Comparison of ENCODE assay signal across 8 cellular contexts in genomic region chr4:181143241-181143854, GRCh38.
DNase-seq lines count a peak whose midpoint lies in the region; ATAC-seq and TF ChIP-seq lines count a peak whose summit lies in the region.

No MANE protein-coding gene starts in this region.

- no peaks in the 10 kb centered on the region for H3K36me3 ChIP-seq in CD8-positive, alpha-beta T cell (ENCODE audit: insufficient read depth, low read length)

- DNase-seq in CD8-positive, alpha-beta T cell = peak; percentile 22 to 70 (median 56)
- peak; percentile 49 for DNase-seq in NCI-H345 (lab: John Stamatoyannopoulos, UW)
- DNase-seq in activated CD4-positive, alpha-beta memory T cell treated with anti-CD3 and anti-CD28 coated beads, Interleukin-2, amount 10 ng/mL, durations not matched to agents 7 days and 5 days = peak; percentile 68
- peak; percentile 31 to 38 (median 38) for DNase-seq in effector memory CD8-positive, alpha-beta T cell
- peak; percentile 66 for DNase-seq in middle frontal gyrus (ENCODE audit: extremely low spot score, low spot score)
- peak; percentile 15 to 39 for DNase-seq in stimulated activated CD8-positive, alpha-beta memory T cell treated with anti-CD3 and anti-CD28 coated beads, Interleukin-4, amount 100 ng/mL, for 4 hours (ENCODE audit: low read depth in 2 of 2, low spot score in 1 of 2)

- peaks cover 4% of the 10 kb centered on the region for H3K27me3 Mint-ChIP-seq in CD8-positive, alpha-beta T cell (ENCODE audit: low read depth)
- no peaks in the 10 kb centered on the region for H3K27me3 Mint-ChIP-seq in activated CD4-positive, alpha-beta memory T cell treated with anti-CD3 and anti-CD28 coated beads, Interleukin-2, amount 10 ng/mL, durations not matched to agents 7 days and 5 days
- H3K27me3 Mint-ChIP-seq in effector memory CD8-positive, alpha-beta T cell = no peaks in the 10 kb centered on the region

- peak; percentile 31 for ATAC-seq in CD8-positive, alpha-beta T cell
- ATAC-seq in GM19035 (IDR thresholded peaks at IDR 0.05; ENCODE audit: unreplicated experiment) = peak; percentile 89
- peak; percentile 74 for ATAC-seq in HG03139 (IDR thresholded peaks at IDR 0.05; ENCODE audit: unreplicated experiment)
- peak; percentile 44 for ATAC-seq in effector memory CD8-positive, alpha-beta T cell (replicated peaks)

- no peaks in the 10 kb centered on the region for H3K4me1 Mint-ChIP-seq in CD8-positive, alpha-beta T cell (ENCODE audit: low read depth)
- no peaks in the 10 kb centered on the region for H3K4me1 Mint-ChIP-seq in activated CD4-positive, alpha-beta memory T cell treated with anti-CD3 and anti-CD28 coated beads, Interleukin-2, amount 10 ng/mL, durations not matched to agents 7 days and 5 days
- no peaks in the 10 kb centered on the region for H3K4me1 Mint-ChIP-seq in effector memory CD8-positive, alpha-beta T cell (ENCODE audit: low read depth in 2 of 2)

- POLR2A ChIA-PET in CD8-positive, alpha-beta T cell (lab: Charles Lee) = no interaction called here
- POLR2A ChIA-PET in activated CD4-positive, alpha-beta memory T cell treated with anti-CD3 and anti-CD28 coated beads, Interleukin-2, amount 10 ng/mL, durations not matched to agents 7 days and 5 days (lab: Charles Lee) = no interaction called here

- H3K36me3 Mint-ChIP-seq in CD8-positive, alpha-beta T cell = no peaks in the 10 kb centered on the region
- no peaks in the 10 kb centered on the region for H3K36me3 Mint-ChIP-seq in activated CD4-positive, alpha-beta memory T cell treated with anti-CD3 and anti-CD28 coated beads, Interleukin-2, amount 10 ng/mL, durations not matched to agents 7 days and 5 days (ENCODE audit: low read depth)
- H3K36me3 Mint-ChIP-seq in effector memory CD8-positive, alpha-beta T cell (ENCODE audit: insufficient read depth) = no peaks in the 10 kb centered on the region

- H3K27ac ChIP-seq in CD8-positive, alpha-beta T cell (ENCODE audit: low read depth, low read length) = no peak overlapping the region

- intact Hi-C loops in CD8-positive, alpha-beta T cell (cut with DNase I, micrococcal nuclease) = no loop called here

- no peaks in the 10 kb centered on the region for H3K4me1 ChIP-seq in CD8-positive, alpha-beta T cell (ENCODE audit: insufficient read depth, low read length)

- no peaks in the 10 kb centered on the region for H3K9me3 ChIP-seq in CD8-positive, alpha-beta T cell (ENCODE audit: low read length)

- CTCF ChIA-PET in CD8-positive, alpha-beta T cell (lab: Charles Lee) = interaction anchor here (0.7 to 2.4 kb wide), 7 partner anchors 8 to 1782 kb away, joined by 3 to 17 read pairs (median 4); no protein-coding TSS in a partner anchor
- CTCF ChIA-PET in activated CD4-positive, alpha-beta memory T cell treated with anti-CD3 and anti-CD28 coated beads, Interleukin-2, amount 10 ng/mL, durations not matched to agents 7 days and 5 days (lab: Charles Lee) = interaction anchor here (0.7 to 1.3 kb wide), 5 partner anchors 9 to 1662 kb away, joined by 3 to 4 read pairs (median 3); no protein-coding TSS in a partner anchor

- no peak overlapping the region for H3K27ac Mint-ChIP-seq in CD8-positive, alpha-beta T cell
- no peak overlapping the region for H3K27ac Mint-ChIP-seq in activated CD4-positive, alpha-beta memory T cell treated with anti-CD3 and anti-CD28 coated beads, Interleukin-2, amount 10 ng/mL, durations not matched to agents 7 days and 5 days
- no peak overlapping the region for H3K27ac Mint-ChIP-seq in effector memory CD8-positive, alpha-beta T cell

- peak; percentile 89 for TF ChIP-seq CTCF in CD8-positive, alpha-beta T cell (IDR thresholded peaks at IDR 0.05)

- H3K27me3 ChIP-seq in CD8-positive, alpha-beta T cell (ENCODE audit: insufficient read depth, low read length) = no peaks in the 10 kb centered on the region

- no peak overlapping the region for H3K4me3 ChIP-seq in CD8-positive, alpha-beta T cell (ENCODE audit: low read depth, low read length)

- H3K4me3 Mint-ChIP-seq in CD8-positive, alpha-beta T cell = no peak overlapping the region
- no peak overlapping the region for H3K4me3 Mint-ChIP-seq in activated CD4-positive, alpha-beta memory T cell treated with anti-CD3 and anti-CD28 coated beads, Interleukin-2, amount 10 ng/mL, durations not matched to agents 7 days and 5 days
- no peak overlapping the region for H3K4me3 Mint-ChIP-seq in effector memory CD8-positive, alpha-beta T cell

- H3K9me3 Mint-ChIP-seq in CD8-positive, alpha-beta T cell = no peaks in the 10 kb centered on the region
- H3K9me3 Mint-ChIP-seq in activated CD4-positive, alpha-beta memory T cell treated with anti-CD3 and anti-CD28 coated beads, Interleukin-2, amount 10 ng/mL, durations not matched to agents 7 days and 5 days = no peaks in the 10 kb centered on the region
- H3K9me3 Mint-ChIP-seq in effector memory CD8-positive, alpha-beta T cell = no peaks in the 10 kb centered on the region

Comparison
In these comparisons a context has a peak if more than half of its experiments do, and no peak if none do; other contexts are left out.
1. ATAC-seq: peak in every context shown above with its lines; median percentile 89 in GM19035; 74 in HG03139; 44 in effector memory CD8-positive, alpha-beta T cell; 31 in CD8-positive, alpha-beta T cell.